In the genomic region with DNA sequence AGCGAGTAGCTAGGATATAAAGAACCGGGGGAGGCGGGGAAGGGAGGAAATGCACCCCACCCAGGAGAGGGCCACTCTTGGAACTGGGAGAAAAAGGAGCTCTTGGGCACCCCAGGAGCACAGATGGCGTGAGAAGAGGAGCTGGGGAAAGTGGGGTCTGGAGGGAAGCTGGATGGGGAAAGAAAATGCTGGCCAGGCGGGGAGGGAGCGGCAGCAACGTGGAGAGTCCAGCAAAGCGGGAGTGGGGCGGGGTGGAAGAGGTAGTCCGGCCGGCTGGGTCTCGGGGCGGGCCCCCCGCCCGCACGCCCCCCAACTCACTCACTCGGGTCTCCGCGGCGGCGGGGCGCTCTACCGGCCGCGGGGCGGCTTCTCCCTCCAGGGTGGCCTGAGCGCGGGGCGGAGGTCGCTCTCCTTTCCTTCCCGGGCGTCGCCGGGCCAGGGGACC, we compare ENCODE assay signal across 8 cellular contexts. TPM values are rescaled to one million over a fixed set of nuclear protein-coding genes. Genes with fewer than 3 reads are reported as not detected.
DNase-seq lines count a peak whose midpoint lies in the region; ATAC-seq and TF ChIP-seq lines count a peak whose summit lies in the region.

No MANE protein-coding gene starts in this region.

- no peaks in the 10 kb centered on the region for H3K9me3 ChIP-seq in Panc1 (ENCODE audit: control insufficient read depth, insufficient read depth, low read depth, low read length)

- peak overlapping the region; percentile 99 for H3K27ac Mint-ChIP-seq in mesothelial cell of epicardium

- ATAC-seq in Panc1 (no peak), HG03457 (IDR thresholded peaks at IDR 0.05; ENCODE audit: unreplicated experiment) (no peak), HG02973 (IDR thresholded peaks at IDR 0.05; ENCODE audit: unreplicated experiment) (no peak)

- DNase-seq in GM12865 (ENCODE audit: low read depth) (no peak), Panc1 (ENCODE audit: low read depth, low spot score) (no peak), coronary artery (ENCODE audit: low spot score) (no peak), mesothelial cell of epicardium (ENCODE audit: low spot score in 2 of 2, unreplicated experiment in 2 of 2) (peak in 1 of 2 experiments; percentile 63), NCI-H1930 (lab: John Stamatoyannopoulos, UW) (no peak)

- H3K27me3 ChIP-seq in Panc1 (ENCODE audit: control insufficient read depth, insufficient read depth, low read length) = no peaks in the 10 kb centered on the region

- H3K36me3 ChIP-seq in Panc1 (ENCODE audit: control insufficient read depth, insufficient read depth, low read length) (peaks cover 5% of the 10 kb centered on the region), urinary bladder (ENCODE audit: insufficient read depth) (no peaks in the 10 kb centered on the region)

- TF ChIP-seq CTCF in GM12865 (IDR thresholded peaks at IDR 0.05; ENCODE audit: insufficient read depth, low read depth, low read length, missing control alignments) (no peak), Panc1 (IDR thresholded peaks at IDR 0.05) (no peak), coronary artery (IDR thresholded peaks at IDR 0.05) (no peak), mesothelial cell of epicardium (IDR thresholded peaks at IDR 0.05; ENCODE audit: unreplicated experiment) (no peak)

- H3K4me3 ChIP-seq in GM12865 (ENCODE audit: low read depth, low read length) (peak overlapping the region; percentile 82), Panc1 (ENCODE audit: low read depth in 2 of 2, low read length in 2 of 2) (peak overlapping the region; percentile 81 to 96), coronary artery (peak overlapping the region; percentile 93), urinary bladder (ENCODE audit: low read depth, low read length) (peak overlapping the region; percentile 93)

- peaks cover 23% of the 10 kb centered on the region for H3K4me1 Mint-ChIP-seq in mesothelial cell of epicardium

- H3K27ac ChIP-seq in Panc1 (ENCODE audit: low read length) (peak overlapping the region; percentile 91), coronary artery (peak overlapping the region; percentile 93 to 98), urinary bladder (ENCODE audit: low read depth) (peak overlapping the region; percentile 93)

- CTCF ChIA-PET in Panc1 (lab: Charles Lee) = no interaction called here

- H3K4me3 Mint-ChIP-seq in mesothelial cell of epicardium = peak overlapping the region; percentile 98

- no TSS peak for BruUV-seq in Panc1 (replicated peaks; lab: Mats Ljungman, UMichigan)

- H3K9me3 Mint-ChIP-seq in mesothelial cell of epicardium = no peaks in the 10 kb centered on the region

- WGBS in urinary bladder = under 1% methylated on average over 34 of the region's 34 CpGs

- intact Hi-C loops in Panc1 (cut with micrococcal nuclease; ENCODE audit: unreplicated experiment) = no loop called here

- in situ Hi-C loops in Panc1 (cut with HindIII; ENCODE audit: low pct_unique_long_range_greater_than_20kb, low sequenced_read_pairs) = no loop called here

- POLR2A ChIA-PET in Panc1 (lab: Charles Lee) = interaction anchor here (0.6 to 1.5 kb wide), 4 partner anchors 19 to 485 kb away, joined by 3 to 14 read pairs (median 5); a partner anchor contains a TSS

- no peaks in the 10 kb centered on the region for H3K27me3 Mint-ChIP-seq in mesothelial cell of epicardium (ENCODE audit: low read depth)

- H3K36me3 Mint-ChIP-seq in mesothelial cell of epicardium = peaks cover 1% of the 10 kb centered on the region

- H3K4me1 ChIP-seq in Panc1 (ENCODE audit: control insufficient read depth, insufficient read depth, low read length) = peaks cover 6% of the 10 kb centered on the region; the same call in 1 of the 2 replicates
- H3K4me1 ChIP-seq in urinary bladder (ENCODE audit: insufficient read depth) = no peaks in the 10 kb centered on the region

RNA-seq across cellular contexts. Expression of a gene that starts 0.5 kb away (rescaled TPM):
- total RNA-seq in Panc1 (2021; ENCODE audit: unreplicated experiment) = 43.6 TPM
- 57.2 TPM for polyA plus RNA-seq in Panc1 (2012; ENCODE audit: insufficient read length)
- total RNA-seq in mesothelial cell of epicardium = 40.2 to 44.0 TPM (median 42.1 TPM) in 3 replicates
- 20.9 TPM for total RNA-seq in urinary bladder
- polyA plus RNA-seq in urinary bladder = 34.0 TPM

RNA-seq across cellular contexts. Expression of a gene that starts 22.4 kb away (rescaled TPM):
- total RNA-seq in Panc1 (2021; ENCODE audit: unreplicated experiment) = 34.9 TPM
- 30.7 TPM for polyA plus RNA-seq in Panc1 (2012; ENCODE audit: insufficient read length)
- total RNA-seq in mesothelial cell of epicardium = 38.0 to 47.8 TPM (median 44.2 TPM) in 3 replicates
- total RNA-seq in urinary bladder = 37.3 TPM
- 38.1 TPM for polyA plus RNA-seq in urinary bladder

RNA-seq across cellular contexts. Expression of a gene that starts 22.8 kb away (rescaled TPM):
- total RNA-seq in Panc1 (2021; ENCODE audit: unreplicated experiment) (71.5 TPM), mesothelial cell of epicardium (66.9 to 69.9 TPM (median 69.4 TPM) in 3 replicates), urinary bladder (41.8 TPM)
- polyA plus RNA-seq in Panc1 (2012; ENCODE audit: insufficient read length) = 96.4 TPM
- 84.6 TPM for polyA plus RNA-seq in urinary bladder
